In the genomic region with DNA sequence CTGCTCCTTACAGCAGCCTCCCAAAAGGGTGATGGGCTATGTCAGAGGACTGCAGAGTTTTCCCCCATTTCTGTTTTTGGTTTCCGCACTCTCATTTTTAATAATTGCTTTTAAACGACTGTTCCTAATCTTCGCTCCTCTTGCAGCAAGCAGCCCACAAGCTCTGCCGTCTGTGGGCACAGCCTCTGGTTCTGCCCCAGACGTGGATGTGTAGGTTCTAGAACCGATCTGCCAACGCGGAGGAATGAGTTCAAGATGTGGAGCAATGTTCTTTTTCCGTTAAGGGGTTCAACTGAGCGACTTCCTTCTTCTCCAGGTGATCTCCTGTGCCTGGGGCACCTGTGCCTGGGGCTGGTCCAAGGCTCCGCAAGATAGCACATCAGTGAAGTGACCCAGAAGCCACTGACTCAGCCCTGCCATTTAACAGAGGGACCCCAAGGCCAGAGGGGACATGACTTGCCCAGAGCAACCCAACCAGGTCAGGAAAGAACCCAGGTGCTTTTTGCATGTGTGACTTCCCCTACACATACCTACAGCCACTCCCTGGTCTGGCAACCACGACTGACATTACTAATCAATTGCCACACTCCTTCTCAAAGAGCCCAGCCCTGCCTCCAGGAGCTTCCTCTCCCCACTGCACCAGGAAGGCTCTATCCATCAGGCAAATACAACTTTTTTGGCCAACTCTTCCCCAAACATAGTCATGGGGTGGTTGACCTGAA, we compare ENCODE assay signal across 16 cellular contexts. TPM values are rescaled to one million over a fixed set of nuclear protein-coding genes. Genes with fewer than 3 reads are reported as not detected.
A peak's percentile ranks its signal among the peaks of the same experiment; 100 is the strongest.
DNase-seq lines count a peak whose midpoint lies in the region; ATAC-seq and TF ChIP-seq lines count a peak whose summit lies in the region.
"Had no signal": no experiment of that assay in that cellular context is flagged by ENCODE, and none has a peak within 500 bp of the region (broad histone marks: within the 10 kb centered on the region; RNA-seq: fewer than 3 reads in every experiment).

No MANE protein-coding gene starts in this region.

- no peak overlapping the region for H3K4me3 ChIP-seq in PC-3 (ENCODE audit: low read length)
- no peak overlapping the region for H3K4me3 ChIP-seq in esophagus (ENCODE audit: low read depth in 1 of 2, low read length in 2 of 2)
- H3K4me3 ChIP-seq in prostate gland: no peak overlapping the region
- H3K4me3 ChIP-seq: coronary artery had no signal

- H2AFZ ChIP-seq in PC-3 (ENCODE audit: low read length): no peak overlapping the region

- H3K27ac ChIP-seq in PC-3 (ENCODE audit: low read length) (peak overlapping the region; percentile 17), esophagus (ENCODE audit: low read depth in 2 of 2, low read length in 1 of 2) (peak overlapping the region; percentile 21 to 50), prostate gland (peak overlapping the region; percentile 61 to 99)

- ATAC-seq in PC-3: peak; percentile 84
- ATAC-seq in GM21447 (IDR thresholded peaks at IDR 0.05; ENCODE audit: unreplicated experiment): no peak
- no peak for ATAC-seq in HG03175 (IDR thresholded peaks at IDR 0.05; ENCODE audit: unreplicated experiment)
- no peak for ATAC-seq in HG03571 (IDR thresholded peaks at IDR 0.05; ENCODE audit: unreplicated experiment)

- H3K27me3 Mint-ChIP-seq in Calu3 (ENCODE audit: unreplicated experiment): no peaks in the 10 kb centered on the region
- H3K27me3 Mint-ChIP-seq: activated CD4-positive, alpha-beta T cell treated with anti-CD3 and anti-CD28 coated beads, Interleukin-2, amount 10 ng/mL, durations not matched to agents 7 days and 5 days; stimulated activated naive CD8-positive, alpha-beta T cell treated with anti-CD3 and anti-CD28 coated beads, Interleukin-15, Interleukin-2, amounts not matched to agents 100 ng/mL and 50 ng/mL, for 24 hours had no signal

- BruUV-seq in Calu3 (replicated peaks; lab: Mats Ljungman, UMichigan) (no TSS peak), PC-3 (replicated peaks; lab: Mats Ljungman, UMichigan) (no TSS peak)

- H3K27ac Mint-ChIP-seq in Calu3 (ENCODE audit: unreplicated experiment): peak overlapping the region; percentile 97
- H3K27ac Mint-ChIP-seq: activated CD4-positive, alpha-beta T cell treated with anti-CD3 and anti-CD28 coated beads, Interleukin-2, amount 10 ng/mL, durations not matched to agents 7 days and 5 days; stimulated activated naive CD8-positive, alpha-beta T cell treated with anti-CD3 and anti-CD28 coated beads, Interleukin-15, Interleukin-2, amounts not matched to agents 100 ng/mL and 50 ng/mL, for 24 hours had no signal

- H3K4me2 ChIP-seq in PC-3 (ENCODE audit: low read length): peak overlapping the region; percentile 1

- no peak overlapping the region for H3K9ac ChIP-seq in PC-3 (ENCODE audit: low read length)

- H3K79me2 ChIP-seq in PC-3 (ENCODE audit: low read length): peaks cover 100% of the 10 kb centered on the region

- TF ChIP-seq POLR2A in prostate gland (IDR thresholded peaks at IDR 0.05): no peak

- intact Hi-C loops in Calu3 (cut with micrococcal nuclease; ENCODE audit: unreplicated experiment) (no loop called here), PC-3 (cut with micrococcal nuclease) (loop anchor here (2.0 kb wide), 1 partner anchor 32 kb away; no protein-coding TSS in a partner anchor), prostate gland (cut with DNase I) (no loop called here)

- no peaks in the 10 kb centered on the region for H3K27me3 ChIP-seq in PC-3 (ENCODE audit: low read length)
- H3K27me3 ChIP-seq in esophagus (ENCODE audit: control insufficient read depth in 1 of 2, insufficient read depth in 2 of 2, low read length in 2 of 2): no peaks in the 10 kb centered on the region
- no peaks in the 10 kb centered on the region for H3K27me3 ChIP-seq in prostate gland (replicated peaks; ENCODE audit: insufficient read depth)

- H3K36me3 Mint-ChIP-seq in Calu3 (ENCODE audit: insufficient read depth, unreplicated experiment): peaks cover 100% of the 10 kb centered on the region

- no peaks in the 10 kb centered on the region for H3K9me3 Mint-ChIP-seq in Calu3 (ENCODE audit: low read depth, unreplicated experiment)
- H3K9me3 Mint-ChIP-seq: activated CD4-positive, alpha-beta T cell treated with anti-CD3 and anti-CD28 coated beads, Interleukin-2, amount 10 ng/mL, durations not matched to agents 7 days and 5 days; stimulated activated naive CD8-positive, alpha-beta T cell treated with anti-CD3 and anti-CD28 coated beads, Interleukin-15, Interleukin-2, amounts not matched to agents 100 ng/mL and 50 ng/mL, for 24 hours had no signal

- POLR2A ChIA-PET in PC-3 (lab: Charles Lee; ENCODE audit: unreplicated experiment): no interaction called here

- no peaks in the 10 kb centered on the region for H3K9me3 ChIP-seq in PC-3 (ENCODE audit: low read length)
- no peaks in the 10 kb centered on the region for H3K9me3 ChIP-seq in esophagus (ENCODE audit: control insufficient read depth in 2 of 2, insufficient read depth in 1 of 2, low read depth in 1 of 2, low read length in 1 of 2)
- H3K9me3 ChIP-seq in prostate gland: no peaks in the 10 kb centered on the region

- H3K4me1 Mint-ChIP-seq in Calu3 (ENCODE audit: low read depth, unreplicated experiment): peaks cover 98% of the 10 kb centered on the region
- H3K4me1 Mint-ChIP-seq: activated CD4-positive, alpha-beta T cell treated with anti-CD3 and anti-CD28 coated beads, Interleukin-2, amount 10 ng/mL, durations not matched to agents 7 days and 5 days had no signal

- H4K20me1 ChIP-seq in PC-3 (ENCODE audit: low read length): peaks cover 6% of the 10 kb centered on the region; the same call in 1 of the 2 replicates

- H3F3A ChIP-seq in PC-3 (ENCODE audit: low read length, unreplicated experiment): no peaks in the 10 kb centered on the region

- H3K9me2 ChIP-seq in PC-3 (replicated peaks; ENCODE audit: low read length): no peaks in the 10 kb centered on the region

- 69 to 70% methylated on average over 12 of the region's 12 CpGs for WGBS in esophagus, 2 donors
- WGBS in prostate gland: 81% methylated on average over 12 of the region's 12 CpGs

- DNase-seq in Calu3: peak; percentile 89
- peak; percentile 90 for DNase-seq in PC-3
- no peak for DNase-seq in prostate gland (ENCODE audit: low spot score)
- DNase-seq in HCEC 1CT: no peak
- DNase-seq: activated CD4-positive, alpha-beta T cell treated with anti-CD3 and anti-CD28 coated beads, Interleukin-2, amount 10 ng/mL, durations not matched to agents 7 days and 5 days; aorta; DMS153; hypothalamus; NCI-H1930; NCI-H774 had no signal

- H3K4me1 ChIP-seq in PC-3 (ENCODE audit: insufficient read depth, low read length) (peaks cover 52% of the 10 kb centered on the region), esophagus (ENCODE audit: control insufficient read depth in 2 of 2, insufficient read depth in 2 of 2, low read length in 1 of 2) (peaks cover 0 to 3% of the 10 kb centered on the region in 2 donors), prostate gland (replicated peaks) (peaks cover 55% of the 10 kb centered on the region)

- H3K4me3 Mint-ChIP-seq in Calu3 (ENCODE audit: low read depth, unreplicated experiment): peak overlapping the region; percentile 88
- H3K4me3 Mint-ChIP-seq: activated CD4-positive, alpha-beta T cell treated with anti-CD3 and anti-CD28 coated beads, Interleukin-2, amount 10 ng/mL, durations not matched to agents 7 days and 5 days; stimulated activated naive CD8-positive, alpha-beta T cell treated with anti-CD3 and anti-CD28 coated beads, Interleukin-15, Interleukin-2, amounts not matched to agents 100 ng/mL and 50 ng/mL, for 24 hours had no signal

- no peak for TF ChIP-seq CTCF in Calu3 (IDR thresholded peaks at IDR 0.05; ENCODE audit: unreplicated experiment)
- TF ChIP-seq CTCF in PC-3 (conservative IDR thresholded peaks at IDR 0.05; ENCODE audit: low read depth, low read length): no peak
- no peak for TF ChIP-seq CTCF in prostate gland (IDR thresholded peaks at IDR 0.05)

- CTCF ChIA-PET in Calu3 (lab: Charles Lee) (interaction anchor here (0.8 to 3.8 kb wide), 8 partner anchors 8 to 400 kb away, joined by 3 to 17 read pairs (median 4); no protein-coding TSS in a partner anchor), PC-3 (lab: Charles Lee) (interaction anchor here (1.2 kb wide), 1 partner anchor 33 kb away, joined by 4 read pairs; no protein-coding TSS in a partner anchor)

- H3K36me3 ChIP-seq in PC-3 (ENCODE audit: low read depth, low read length): peaks cover 15% of the 10 kb centered on the region; the same call in 1 of the 2 replicates
- H3K36me3 ChIP-seq in esophagus (ENCODE audit: control insufficient read depth in 2 of 2, insufficient read depth in 2 of 2, low read length in 1 of 2): no peaks in the 10 kb centered on the region
- H3K36me3 ChIP-seq in prostate gland: no peaks in the 10 kb centered on the region

RNA-seq across cellular contexts. Expression of a gene that starts 22.7 kb away (rescaled TPM):
- total RNA-seq in Calu3 (2022): 732 and 1,302 TPM in 2 replicates
- 21.9 and 29.3 TPM in 2 replicates for total RNA-seq in PC-3 (2014; rRNA removed)
- polyA plus RNA-seq in esophagus: 1 to 10 TPM; 2.8 to 2.9 TPM
- total RNA-seq in prostate gland: 100 to 1,000 TPM in 1 of 2 donors, 10 to 100 TPM in 1; 96.5 to 245 TPM

Comparison
In these comparisons a context has a peak if more than half of its experiments do, and no peak if none do; other contexts are left out.
1. DNase-seq: peak in Calu3 (single experiment) and PC-3 (single experiment); none in prostate gland (single experiment) and HCEC 1CT (single experiment).
2. H3K27ac ChIP-seq: peak in every context shown above with its lines; median percentile 80 in prostate gland; 36 in esophagus; 17 in PC-3.